Comparison of ENCODE assay signal across 14 cellular contexts in the genomic region with DNA sequence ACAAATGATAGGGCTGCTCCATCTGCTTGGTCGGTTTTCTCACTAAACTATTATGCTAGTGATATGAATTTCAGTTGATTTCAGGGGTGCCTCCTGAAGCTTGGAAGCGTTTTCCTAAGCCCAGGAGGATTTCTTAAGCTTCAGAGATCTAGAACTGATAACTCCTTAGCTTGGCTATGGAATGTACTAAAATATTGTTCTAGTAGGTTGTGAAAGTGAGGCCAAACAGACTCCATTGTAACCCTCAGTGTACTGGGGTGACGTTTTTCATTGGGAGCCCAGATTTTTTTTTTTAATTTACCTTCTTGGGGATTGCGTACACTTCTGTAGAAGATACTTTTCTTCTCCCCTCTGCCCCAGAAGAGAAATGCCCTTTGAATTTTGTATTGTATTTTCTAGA. TPM values are rescaled to one million over a fixed set of nuclear protein-coding genes. Genes with fewer than 3 reads are reported as not detected.
DNase-seq lines count a peak whose midpoint lies in the region; TF ChIP-seq lines count a peak whose summit lies in the region.
"Had no signal": no experiment of that assay in that cellular context is flagged by ENCODE, and none has a peak within 500 bp of the region (broad histone marks: within the 10 kb centered on the region; RNA-seq: fewer than 3 reads in every experiment).

No MANE protein-coding gene starts in this region.

- POLR2A ChIA-PET in Caco-2 (lab: Charles Lee), result no interaction called here

- H3K9me3 Mint-ChIP-seq in Caco-2 (ENCODE audit: unreplicated experiment), result no peaks in the 10 kb centered on the region
- H3K9me3 Mint-ChIP-seq in activated T-cell treated with anti-CD3 and anti-CD28 coated beads, Interleukin-2, amount 50 U/mL, for 24 hours, result no peaks in the 10 kb centered on the region
- H3K9me3 Mint-ChIP-seq: CD8-positive, alpha-beta memory T cell; GM23338 had no signal

- peaks cover 35% of the 10 kb centered on the region for H3K36me3 Mint-ChIP-seq in Caco-2 (ENCODE audit: insufficient read depth, unreplicated experiment)
- no peaks in the 10 kb centered on the region for H3K36me3 Mint-ChIP-seq in activated T-cell treated with anti-CD3 and anti-CD28 coated beads, Interleukin-2, amount 50 U/mL, for 24 hours (ENCODE audit: low read depth)
- H3K36me3 Mint-ChIP-seq: CD4-positive, CD25-positive, alpha-beta regulatory T cell; CD8-positive, alpha-beta memory T cell had no signal

- peaks cover 87% of the 10 kb centered on the region for H3K79me2 ChIP-seq in smooth muscle cell (ENCODE audit: low read depth)

- H3K36me3 ChIP-seq in Caco-2 (ENCODE audit: control insufficient read depth, insufficient read depth, low read length) (peaks cover 2% of the 10 kb centered on the region; the same call in 1 of the 2 replicates), smooth muscle cell (ENCODE audit: low read depth) (no peaks in the 10 kb centered on the region)

- no peaks in the 10 kb centered on the region for H3F3A ChIP-seq in smooth muscle cell (ENCODE audit: low read depth)

- H4K20me1 ChIP-seq in smooth muscle cell (ENCODE audit: low read depth), result peaks cover 7% of the 10 kb centered on the region

- BruUV-seq in Caco-2 (replicated peaks; lab: Mats Ljungman, UMichigan), result no TSS peak

- intact Hi-C loops in Caco-2 (cut with micrococcal nuclease; ENCODE audit: unreplicated experiment), result loop anchor here (2.0 kb wide), 1 partner anchor 41 kb away; no protein-coding TSS in a partner anchor

- H3K9ac ChIP-seq in smooth muscle cell (ENCODE audit: low read depth), result no peak overlapping the region

- H3K4me3 Mint-ChIP-seq in Caco-2 (ENCODE audit: unreplicated experiment), result peak overlapping the region; percentile 30
- H3K4me3 Mint-ChIP-seq in activated T-cell treated with anti-CD3 and anti-CD28 coated beads, Interleukin-2, amount 50 U/mL, for 24 hours, result no peak overlapping the region
- H3K4me3 Mint-ChIP-seq: CD4-positive, CD25-positive, alpha-beta regulatory T cell; CD8-positive, alpha-beta memory T cell; GM23338 had no signal

- no peaks in the 10 kb centered on the region for H3K27me3 Mint-ChIP-seq in Caco-2 (ENCODE audit: insufficient read depth, unreplicated experiment)
- peaks cover 12% of the 10 kb centered on the region for H3K27me3 Mint-ChIP-seq in activated T-cell treated with anti-CD3 and anti-CD28 coated beads, Interleukin-2, amount 50 U/mL, for 24 hours

- H3K9me3 ChIP-seq in Caco-2 (no peaks in the 10 kb centered on the region), smooth muscle cell (replicated peaks; ENCODE audit: low read depth) (no peaks in the 10 kb centered on the region)
- H3K9me3 ChIP-seq: BE2C had no signal

- 82% methylated on average over 4 of the region's 4 CpGs for WGBS in smooth muscle cell (ENCODE audit: low lambda C conversion rate)

- peaks cover 69% of the 10 kb centered on the region for H3K4me1 Mint-ChIP-seq in Caco-2 (ENCODE audit: low read depth, unreplicated experiment)
- no peaks in the 10 kb centered on the region for H3K4me1 Mint-ChIP-seq in activated T-cell treated with anti-CD3 and anti-CD28 coated beads, Interleukin-2, amount 50 U/mL, for 24 hours (ENCODE audit: low read depth)
- H3K4me1 Mint-ChIP-seq: CD4-positive, CD25-positive, alpha-beta regulatory T cell; CD8-positive, alpha-beta memory T cell had no signal

- no peak for TF ChIP-seq CTCF in Caco-2 (IDR thresholded peaks at IDR 0.05; ENCODE audit: insufficient read depth in 1 of 2, low read depth in 1 of 2, low read length in 1 of 2, severe bottlenecking in 1 of 2, unreplicated experiment in 1 of 2)
- TF ChIP-seq CTCF in GM12865 (IDR thresholded peaks at IDR 0.05; ENCODE audit: insufficient read depth, low read depth, low read length, missing control alignments), result no peak
- no peak for TF ChIP-seq CTCF in smooth muscle cell (IDR thresholded peaks at IDR 0.05; ENCODE audit: borderline replicate concordance, insufficient read depth, poor library complexity, severe bottlenecking)

- H3K4me1 ChIP-seq in Caco-2 (peaks cover 89% of the 10 kb centered on the region), smooth muscle cell (ENCODE audit: low read depth) (peaks cover 22% of the 10 kb centered on the region)

- H3K27me3 ChIP-seq in Caco-2 (replicated peaks; ENCODE audit: control insufficient read depth, insufficient read depth, low read length), result no peaks in the 10 kb centered on the region
- no peaks in the 10 kb centered on the region for H3K27me3 ChIP-seq in smooth muscle cell (ENCODE audit: low read depth)
- H3K27me3 ChIP-seq: BE2C had no signal

- DNase-seq in Caco-2 (no peak), GM12865 (ENCODE audit: low read depth) (no peak), amniotic epithelial cell (ENCODE audit: low read depth) (peak; percentile 61), smooth muscle cell (lab: John Stamatoyannopoulos, UW; ENCODE audit: unreplicated experiment) (no peak)
- DNase-seq in activated CD8-positive, alpha-beta memory T cell treated with anti-CD3 and anti-CD28 coated beads, Interleukin-2, amount 50 U/mL, for 48 hours, result no peak
- DNase-seq in activated T-cell treated with anti-CD3 and anti-CD28 coated beads, Interleukin-2, amount 50 U/mL, for 24 hours, result no peak
- DNase-seq: ACHN; BE2C; C1 segment of cervical spinal cord; CD4-positive, CD25-positive, alpha-beta regulatory T cell; CD8-positive, alpha-beta memory T cell; COR-L47; HCEC 1CT had no signal

- CTCF ChIA-PET in Caco-2 (lab: Charles Lee), result no interaction called here

- H2AFZ ChIP-seq in smooth muscle cell (ENCODE audit: low read depth), result no peak overlapping the region
- H2AFZ ChIP-seq: GM23338 had no signal

- peak overlapping the region; percentile 45 for H3K4me2 ChIP-seq in smooth muscle cell
- H3K4me2 ChIP-seq: GM23338 had no signal

- no peak overlapping the region for H3K27ac ChIP-seq in smooth muscle cell (ENCODE audit: low read depth)

- H3K27ac Mint-ChIP-seq in Caco-2 (ENCODE audit: unreplicated experiment), result peak overlapping the region; percentile 77
- H3K27ac Mint-ChIP-seq in activated T-cell treated with anti-CD3 and anti-CD28 coated beads, Interleukin-2, amount 50 U/mL, for 24 hours, result no peak overlapping the region
- H3K27ac Mint-ChIP-seq: CD4-positive, CD25-positive, alpha-beta regulatory T cell; CD8-positive, alpha-beta memory T cell; GM23338 had no signal

- H3K4me3 ChIP-seq in Caco-2 (ENCODE audit: low read depth, low read length), result no peak overlapping the region
- peak overlapping the region; percentile 10 for H3K4me3 ChIP-seq in GM12865 (ENCODE audit: low read depth, low read length)
- no peak overlapping the region for H3K4me3 ChIP-seq in smooth muscle cell
- H3K4me3 ChIP-seq: GM23338 had no signal

RNA-seq across cellular contexts. Expression of gene ST3GAL6, which starts 17.0 kb away (rescaled TPM):
- total RNA-seq in Caco-2 (2022), result 59.7 and 67.2 TPM in 2 replicates
- total RNA-seq in smooth muscle cell, result 29.4 and 40.7 TPM in 2 replicates
- 19.4 and 24.7 TPM in 2 replicates for polyA plus RNA-seq in smooth muscle cell
- polyA plus RNA-seq: CD8-positive, alpha-beta memory T cell had no signal
